ENCODE assay signal across 15 cellular contexts in genomic region chr3:48405343-48405881, GRCh38. TPM values are rescaled to one million over a fixed set of nuclear protein-coding genes. Genes with fewer than 3 reads are reported as not detected.
A peak's percentile ranks its signal among the peaks of the same experiment; 100 is the strongest.
DNase-seq lines count a peak whose midpoint lies in the region; ATAC-seq and TF ChIP-seq lines count a peak whose summit lies in the region.
"Had no signal": no experiment of that assay in that cellular context is flagged by ENCODE, and none has a peak within 500 bp of the region (broad histone marks: within the 10 kb centered on the region; RNA-seq: fewer than 3 reads in every experiment).

No MANE protein-coding gene starts in this region.

- no peak overlapping the region for H3K9ac ChIP-seq in mammary epithelial cell (ENCODE audit: insufficient read depth, low read length)
- peak overlapping the region; percentile 35 for H3K9ac ChIP-seq in neuronal stem cell (ENCODE audit: low read depth, low read length, poor library complexity)

- H3K4ac ChIP-seq in neuronal stem cell (ENCODE audit: low read length): no peak overlapping the region

- in situ Hi-C loops in mammary epithelial cell (cut with MboI; ENCODE audit: low sequenced_read_pairs in 2 of 2): loop anchor here in 1 of 2 donors (10.0 kb wide), 1 partner anchor 131 kb away; no protein-coding TSS in a partner anchor

- H2AFZ ChIP-seq in mammary epithelial cell (ENCODE audit: low read depth, low read length): no peak overlapping the region
- no peak overlapping the region for H2AFZ ChIP-seq in neuronal stem cell (ENCODE audit: low read length)

- H3K4me3 ChIP-seq in mammary epithelial cell (replicated peaks in 1 of 3; ENCODE audit: insufficient read depth in 1 of 3, low read depth in 2 of 3, low read length in 3 of 3) (no peak overlapping the region), neuronal stem cell (ENCODE audit: low read length in 2 of 2) (no peak overlapping the region)
- H3K4me3 ChIP-seq: skin epidermis had no signal

- no peak overlapping the region for H3K14ac ChIP-seq in neuronal stem cell (ENCODE audit: low read length)

- H3K36me3 ChIP-seq in mammary epithelial cell (ENCODE audit: insufficient read depth, low read length) (peaks cover 36% of the 10 kb centered on the region), neuronal stem cell (replicated peaks in 1 of 2; ENCODE audit: control insufficient read depth in 2 of 2, insufficient read depth in 2 of 2, low read length in 2 of 2) (peaks cover 66 to 89% of the 10 kb centered on the region in 2 donors)

- no peak for ATAC-seq in HG02571 (IDR thresholded peaks at IDR 0.05; ENCODE audit: unreplicated experiment)
- ATAC-seq: naive thymus-derived CD4-positive, alpha-beta T cell had no signal

- no peak for DNase-seq in MCF 10A (ENCODE audit: unreplicated experiment)
- no peak for DNase-seq in mammary epithelial cell
- DNase-seq in ecto neural progenitor cell (ENCODE audit: low spot score): peak; percentile 34
- DNase-seq in neuronal stem cell (ENCODE audit: low spot score): no peak
- peak; percentile 42 for DNase-seq in ureter (ENCODE audit: low spot score)
- DNase-seq in stimulated activated CD4-positive, alpha-beta T cell treated with anti-CD3 and anti-CD28 coated beads, Interleukin-12 subunit alpha, Interleukin-12 subunit beta, amount 100 ng/mL, for 4 hours: no peak
- no peak for DNase-seq in hippocampal formation (lab: John Stamatoyannopoulos, UW)
- DNase-seq: effector CD4-positive, alpha-beta T cell; foreskin melanocyte; NCI-H226 had no signal

- no peak overlapping the region for H2AK5ac ChIP-seq in neuronal stem cell (ENCODE audit: low read depth, low read length)

- peaks cover 6% of the 10 kb centered on the region for H3K79me1 ChIP-seq in neuronal stem cell (ENCODE audit: low read depth, low read length)

- H4K20me1 ChIP-seq in mammary epithelial cell (ENCODE audit: insufficient read depth, low read length): no peaks in the 10 kb centered on the region

- WGBS in mammary epithelial cell (ENCODE audit: low coverage, missing lambda C conversion rate): 52% methylated on average over 5 of the region's 13 CpGs
- no CpG with 5 or more reads among the region's 13 CpGs for WGBS in neuronal stem cell (ENCODE audit: extremely low coverage in 2 of 2, insufficient read length in 2 of 2, insufficient replicate concordance in 1 of 2), 2 donors

- peak overlapping the region; percentile 53 for H3K23ac ChIP-seq in neuronal stem cell (ENCODE audit: low read depth, low read length, poor library complexity)

- peaks cover 22% of the 10 kb centered on the region for H3K4me1 ChIP-seq in mammary epithelial cell (ENCODE audit: insufficient read depth, low read length)
- H3K4me1 ChIP-seq in neuronal stem cell (ENCODE audit: control insufficient read depth in 2 of 2, insufficient read depth in 1 of 2, low read depth in 1 of 2, low read length in 2 of 2): no peaks in the 10 kb centered on the region

- H3K27me3 Mint-ChIP-seq in MCF 10A (ENCODE audit: insufficient read depth, unreplicated experiment): no peaks in the 10 kb centered on the region
- H3K27me3 Mint-ChIP-seq: naive thymus-derived CD4-positive, alpha-beta T cell had no signal

- H3K4me1 Mint-ChIP-seq in MCF 10A (ENCODE audit: insufficient read depth, unreplicated experiment): peaks cover 30% of the 10 kb centered on the region

- H3K27ac ChIP-seq in mammary epithelial cell (ENCODE audit: insufficient read depth, low read depth, low read length) (no peak overlapping the region), neuronal stem cell (replicated peaks; ENCODE audit: low read length) (no peak overlapping the region)
- H3K27ac ChIP-seq: VCaP had no signal

- no peak overlapping the region for H3K4me3 Mint-ChIP-seq in MCF 10A (ENCODE audit: unreplicated experiment)
- H3K4me3 Mint-ChIP-seq: activated T-helper 1 cell treated with anti-CD3 and anti-CD28 coated beads, Interleukin-12 subunit alpha, Interleukin-12 subunit beta, Interleukin-2, Interleukin-4 antibody, amounts not matched to agents 30 ng/mL and 10 ng/mL and 1 ng/mL, durations not matched to agents 14 hours and 24 hours and 36 hours; naive thymus-derived CD4-positive, alpha-beta T cell had no signal

- H3K18ac ChIP-seq in neuronal stem cell (ENCODE audit: low read length): no peak overlapping the region

- no peak overlapping the region for H2BK120ac ChIP-seq in neuronal stem cell (ENCODE audit: low read depth, low read length)

- H4K8ac ChIP-seq in neuronal stem cell (ENCODE audit: low read depth, low read length): no peak overlapping the region

- no TSS peak for BruUV-seq in MCF 10A (replicated peaks; lab: Mats Ljungman, UMichigan)
- BruUV-seq in mammary epithelial cell (replicated peaks; lab: Mats Ljungman, UMichigan): no TSS peak

- peaks cover 3% of the 10 kb centered on the region for H3K79me2 ChIP-seq in mammary epithelial cell (ENCODE audit: insufficient read depth, low read length)

- POLR2A ChIA-PET in MCF 10A (lab: Yijun Ruan, JAX): interaction anchor here (7.8 to 22.1 kb wide), 2 partner anchors 9 to 23 kb away, joined by 65 to 749 read pairs; partner anchors contain the start of gene PLXNB1

- no peaks in the 10 kb centered on the region for H3K9me3 Mint-ChIP-seq in MCF 10A (ENCODE audit: unreplicated experiment)
- H3K9me3 Mint-ChIP-seq: activated T-helper 1 cell treated with anti-CD3 and anti-CD28 coated beads, Interleukin-12 subunit alpha, Interleukin-12 subunit beta, Interleukin-2, Interleukin-4 antibody, amounts not matched to agents 30 ng/mL and 10 ng/mL and 1 ng/mL, durations not matched to agents 14 hours and 24 hours and 36 hours; naive thymus-derived CD4-positive, alpha-beta T cell had no signal

- peaks cover 83% of the 10 kb centered on the region for H3K36me3 Mint-ChIP-seq in MCF 10A (ENCODE audit: insufficient read depth, unreplicated experiment)
- H3K36me3 Mint-ChIP-seq: naive thymus-derived CD4-positive, alpha-beta T cell had no signal

- no peak overlapping the region for H2BK5ac ChIP-seq in neuronal stem cell (ENCODE audit: low read length)

- H3K27me3 ChIP-seq in mammary epithelial cell (ENCODE audit: insufficient read depth, low read length) (no peaks in the 10 kb centered on the region), neuronal stem cell (ENCODE audit: control insufficient read depth in 3 of 3, insufficient read depth in 3 of 3, low read depth in 1 of 3, low read length in 3 of 3) (no peaks in the 10 kb centered on the region)

- H2BK15ac ChIP-seq in neuronal stem cell (ENCODE audit: low read length): no peak overlapping the region

- H2BK12ac ChIP-seq in neuronal stem cell (ENCODE audit: low read length): no peak overlapping the region

- CTCF ChIA-PET in MCF 10A (lab: Yijun Ruan, JAX) (interaction anchor here (1.0 to 22.6 kb wide), 2 partner anchors 10 to 32 kb away, joined by 3 to 647 read pairs; partner anchors contain the start of genes CCDC51 and TMA7), mammary epithelial cell (lab: Charles Lee; ENCODE audit: low non-redundant PET) (no interaction called here)

- H3K27ac Mint-ChIP-seq in MCF 10A (ENCODE audit: low read depth, unreplicated experiment): peak overlapping the region; percentile 6
- H3K27ac Mint-ChIP-seq: activated T-helper 1 cell treated with anti-CD3 and anti-CD28 coated beads, Interleukin-12 subunit alpha, Interleukin-12 subunit beta, Interleukin-2, Interleukin-4 antibody, amounts not matched to agents 30 ng/mL and 10 ng/mL and 1 ng/mL, durations not matched to agents 14 hours and 24 hours and 36 hours had no signal

- dilution Hi-C loops in mammary epithelial cell (cut with HindIII; ENCODE audit: low sequenced_read_pairs): no loop called here

- intact Hi-C loops in MCF 10A (cut with micrococcal nuclease): no loop called here
- intact Hi-C loops in mammary epithelial cell (cut with micrococcal nuclease): no loop called here

- no peaks in the 10 kb centered on the region for H3K9me3 ChIP-seq in mammary epithelial cell (replicated peaks; ENCODE audit: insufficient read depth, low read length)
- H3K9me3 ChIP-seq in neuronal stem cell (replicated peaks in 1 of 2; ENCODE audit: control insufficient read depth in 2 of 2, insufficient read depth in 1 of 2, low read depth in 1 of 2, low read length in 2 of 2): peaks cover 0 to 1% of the 10 kb centered on the region in 2 donors

- H3K4me2 ChIP-seq in mammary epithelial cell (ENCODE audit: insufficient read depth, low read depth, low read length) (no peak overlapping the region), neuronal stem cell (ENCODE audit: insufficient read depth, low read length, poor library complexity, severe bottlenecking) (no peak overlapping the region)

- no peak for TF ChIP-seq CTCF in MCF 10A (IDR thresholded peaks at IDR 0.05; ENCODE audit: unreplicated experiment)
- TF ChIP-seq CTCF in mammary epithelial cell (conservative IDR thresholded peaks at IDR 0.05 in 1 of 2, IDR thresholded peaks at IDR 0.05 in 1 of 2; ENCODE audit: extremely low read depth in 1 of 2, insufficient read depth in 1 of 2, low read depth in 1 of 2, low read length in 2 of 2): no peak

- no peak overlapping the region for H4K91ac ChIP-seq in neuronal stem cell (ENCODE audit: low read depth, low read length, poor library complexity)

RNA-seq across cellular contexts. Expression of gene PLXNB1, which starts 24.5 kb away (rescaled TPM):
- total RNA-seq in MCF 10A (2022): 90.0 and 101 TPM in 2 replicates
- 100 to 1,000 TPM; 163 to 195 TPM for total RNA-seq in mammary epithelial cell
- 100 TPM for polyA plus RNA-seq in mammary epithelial cell
- 205 TPM for polyA minus RNA-seq in mammary epithelial cell
- 99.5 TPM for polyA plus RNA-seq in neuronal stem cell (2013, experiment 1 of 2)
- 94.2 TPM for polyA plus RNA-seq in neuronal stem cell (2013, experiment 2 of 2)
- total RNA-seq in ureter: 259 TPM
- polyA plus RNA-seq: naive thymus-derived CD4-positive, alpha-beta T cell had no signal

RNA-seq across cellular contexts. Expression of gene FBXW12, which starts 33.4 kb away (rescaled TPM):
- not detected in 2 replicates for total RNA-seq in MCF 10A (2022)
- not detected for total RNA-seq in mammary epithelial cell
- not detected for polyA plus RNA-seq in mammary epithelial cell
- polyA minus RNA-seq in mammary epithelial cell: not detected
- polyA plus RNA-seq in neuronal stem cell (2013, experiment 1 of 2): 0.85 TPM
- 0.84 TPM for polyA plus RNA-seq in neuronal stem cell (2013, experiment 2 of 2)
- total RNA-seq in ureter: 0.23 TPM
- total RNA-seq: activated T-helper 1 cell treated with anti-CD3 and anti-CD28 coated beads, Interleukin-12 subunit alpha, Interleukin-12 subunit beta, Interleukin-2, Interleukin-4 antibody, amounts not matched to agents 30 ng/mL and 10 ng/mL and 1 ng/mL, durations not matched to agents 14 hours and 24 hours and 36 hours; naive thymus-derived CD4-positive, alpha-beta T cell had no signal
- polyA plus RNA-seq: naive thymus-derived CD4-positive, alpha-beta T cell had no signal

RNA-seq across cellular contexts. Expression of gene CCDC51, which starts 34.5 kb away (rescaled TPM):
- 31.9 and 32.5 TPM in 2 replicates for total RNA-seq in MCF 10A (2022)
- 10 to 100 TPM; 25.6 to 27.3 TPM for total RNA-seq in mammary epithelial cell
- 46.3 TPM for polyA plus RNA-seq in mammary epithelial cell
- 13.6 TPM for polyA minus RNA-seq in mammary epithelial cell
- 11.8 TPM for polyA plus RNA-seq in neuronal stem cell (2013, experiment 1 of 2)
- 12.2 TPM for polyA plus RNA-seq in neuronal stem cell (2013, experiment 2 of 2)
- total RNA-seq in ureter: 10.4 TPM

RNA-seq across cellular contexts. Expression of gene TMA7, which starts 34.6 kb away (rescaled TPM):
- total RNA-seq in MCF 10A (2022): 356 and 372 TPM in 2 replicates
- 100 to 1,000 TPM in 1 of 2 donors, 10 to 100 TPM in 1; 80.5 to 270 TPM for total RNA-seq in mammary epithelial cell
- 224 TPM for polyA plus RNA-seq in mammary epithelial cell
- 32.7 TPM for polyA minus RNA-seq in mammary epithelial cell
- 841 TPM for polyA plus RNA-seq in neuronal stem cell (2013, experiment 1 of 2)
- 834 TPM for polyA plus RNA-seq in neuronal stem cell (2013, experiment 2 of 2)
- 237 TPM for total RNA-seq in ureter

RNA-seq across cellular contexts. Expression of gene ATRIP, which starts 41.1 kb away (rescaled TPM):
- total RNA-seq in MCF 10A (2022) (8.6 and 9.1 TPM in 2 replicates), mammary epithelial cell (10 to 100 TPM in 1 of 2 donors, 1 to 10 TPM in 1; 7.2 to 13.2 TPM), ureter (9.6 TPM)
- polyA plus RNA-seq in mammary epithelial cell: 11.7 TPM
- polyA minus RNA-seq in mammary epithelial cell: 10.1 TPM
- 12.1 TPM for polyA plus RNA-seq in neuronal stem cell (2013, experiment 1 of 2)
- polyA plus RNA-seq in neuronal stem cell (2013, experiment 2 of 2): 12.0 TPM

Comparison
In these comparisons a context has a peak if more than half of its experiments do, and no peak if none do; other contexts are left out.
1. DNase-seq: peak in ecto neural progenitor cell (single experiment) and ureter (single experiment); none in MCF 10A (single experiment), mammary epithelial cell (single experiment), neuronal stem cell (single experiment), stimulated activated CD4-positive, alpha-beta T cell treated with anti-CD3 and anti-CD28 coated beads, Interleukin-12 subunit alpha, Interleukin-12 subunit beta, amount 100 ng/mL, for 4 hours (single experiment) and hippocampal formation (0 of 2).